1 cellular context compared by ENCODE assay signal in genomic region chr7:50275430-50275829, GRCh38.
TF ChIP-seq lines count a peak whose summit lies in the region.

No MANE protein-coding gene starts in this region.

TF ChIP-seq in K562, 482 proteins besides CTCF, POLR2A, EP300 and RAD21:
- no peak for TF ChIP-seq ARNT (IDR thresholded peaks at IDR 0.05)
- TF ChIP-seq ADNP (tag; IDR thresholded peaks at IDR 0.05): peak; percentile 77
- TF ChIP-seq MXI1 (IDR thresholded peaks at IDR 0.05; ENCODE audit: low read depth, low read length): no peak
- peak; percentile 63 to 68; a peak in 3 of 4 replicates for TF ChIP-seq KDM1A (IDR thresholded peaks at IDR 0.05)
- peak; percentile 96 for TF ChIP-seq RBM25 (IDR thresholded peaks at IDR 0.05; ENCODE audit: low read depth, low read length, severe bottlenecking)
- TF ChIP-seq CHD4 (IDR thresholded peaks at IDR 0.05; ENCODE audit: insufficient read depth, insufficient replicate concordance, low read depth, low read length, poor library complexity, severe bottlenecking): peak; percentile 87
- no peak for TF ChIP-seq FOXK2 (conservative IDR thresholded peaks at IDR 0.05 in 1 of 2, IDR thresholded peaks at IDR 0.05 in 1 of 2; ENCODE audit: low read depth in 2 of 2)
- TF ChIP-seq COPS2 (conservative IDR thresholded peaks at IDR 0.05): no peak
- no peak for TF ChIP-seq CBX8 (IDR thresholded peaks at IDR 0.05; ENCODE audit: borderline replicate concordance, extremely low read depth, low read depth, low read length, poor library complexity, severe bottlenecking)
- TF ChIP-seq CBX3 (IDR thresholded peaks at IDR 0.05; ENCODE audit: borderline replicate concordance in 1 of 2, low read length in 2 of 2): peak in 1 of 2 experiments; percentile 45; a peak in 1 of 3 replicates
- peak; percentile 41; the same call in 1 of the 2 replicates for TF ChIP-seq SMARCA5 (IDR thresholded peaks at IDR 0.05)
- TF ChIP-seq ZFP30 (CRISPR knock-in tag; IDR thresholded peaks at IDR 0.05; ENCODE audit: borderline replicate concordance): no peak
- TF ChIP-seq RCOR1 (IDR thresholded peaks at IDR 0.05; ENCODE audit: borderline replicate concordance in 1 of 2, low read depth in 2 of 2, low read length in 2 of 2): peak; percentile 16 to 58; a peak in 2 of 4 replicates
- no peak for TF ChIP-seq TAF15 (IDR thresholded peaks at IDR 0.05; ENCODE audit: low read depth, low read length)
- no peak for TF ChIP-seq SNAPC5 (CRISPR knock-in tag; IDR thresholded peaks at IDR 0.05)
- TF ChIP-seq BCOR (IDR thresholded peaks at IDR 0.05): peak; percentile 95
- peak; percentile 75 for TF ChIP-seq HDAC2 (IDR thresholded peaks at IDR 0.05)
- TF ChIP-seq NR2F6 (CRISPR knock-in tag; IDR thresholded peaks at IDR 0.05): no peak
- peak; percentile 72; the same call in 1 of the 2 replicates for TF ChIP-seq CBX1 (IDR thresholded peaks at IDR 0.05; ENCODE audit: low read depth)
- no peak for TF ChIP-seq GTF2A2 (tag; IDR thresholded peaks at IDR 0.05)
- TF ChIP-seq HINFP (tag; conservative IDR thresholded peaks at IDR 0.05; ENCODE audit: low read depth): no peak
- TF ChIP-seq TAF7 (tag; IDR thresholded peaks at IDR 0.05): no peak
